27 cellular contexts compared by ENCODE assay signal in genomic region chr2:75551434-75551833, GRCh38. TPM values are rescaled to one million over a fixed set of nuclear protein-coding genes. Genes with fewer than 3 reads are reported as not detected.
"Had no signal": no experiment of that assay in that cellular context is flagged by ENCODE, and none has a peak within 500 bp of the region (broad histone marks: within the 10 kb centered on the region; RNA-seq: fewer than 3 reads in every experiment).

No MANE protein-coding gene starts in this region.

- ATAC-seq: naive thymus-derived CD4-positive, alpha-beta T cell; natural killer cell; pancreas; psoas muscle; right cardiac atrium; sciatic nerve; stimulated activated effector memory CD8-positive, alpha-beta T cell treated with anti-CD3 and anti-CD28 coated beads, Interleukin-12 subunit alpha, Interleukin-12 subunit beta, amount 100 ng/mL, for 72 hours; stimulated activated naive B cell treated with anti-CD40 and anti-IgM and Interleukin-4, amounts not matched to agents 10 μg/mL and 1 μg/mL and 100 μg/mL, for 72 hours had no signal

- H3K9ac ChIP-seq: neural progenitor cell had no signal

- H3K27me3 ChIP-seq: neural progenitor cell, pancreas, spleen, thyroid gland, tibial nerve, upper lobe of left lung, vagina had no signal

- H3K4me1 ChIP-seq: psoas muscle, spleen, stomach, thyroid gland, tibial nerve, vagina had no signal

- H3K27ac ChIP-seq: neural progenitor cell, pancreas, psoas muscle, skin epidermis, spleen, stomach, thoracic aorta, thyroid gland, tibial nerve, upper lobe of left lung, vagina had no signal

- H3K9me3 ChIP-seq: pancreas, psoas muscle, spleen, stomach, thoracic aorta, thyroid gland, tibial nerve, upper lobe of left lung, vagina had no signal

- H2AFZ ChIP-seq: neural progenitor cell had no signal

- DNase-seq: naive thymus-derived CD4-positive, alpha-beta T cell; natural killer cell; occipital lobe; pancreas; posterior cingulate gyrus; psoas muscle; right cardiac atrium; spleen; stimulated activated CD4-positive, alpha-beta T cell treated with anti-CD3 and anti-CD28 coated beads, Interleukin-12 subunit alpha, Interleukin-12 subunit beta, amount 100 ng/mL, for 4 hours; stimulated activated CD4-positive, alpha-beta T cell treated with anti-CD3 and anti-CD28 coated beads, Interleukin-2, amount 100 ng/mL, for 24 hours; stimulated activated CD4-positive, alpha-beta T cell treated with anti-CD3 and anti-CD28 coated beads, Interleukin-2, amount 100 ng/mL, for 48 hours; stimulated activated CD4-positive, alpha-beta T cell treated with anti-CD3 and anti-CD28 coated beads, Interleukin-4, amount 100 ng/mL, for 24 hours; stimulated activated naive B cell treated with anti-CD40 and anti-IgM and Interleukin-4, amounts not matched to agents 10 μg/mL and 1 μg/mL and 100 μg/mL, for 72 hours; stimulated activated naive CD4-positive, alpha-beta T cell treated with Interleukin-2 at 50 U/mL for 16 hours; stomach; thyroid gland; upper lobe of left lung had no signal

- FAIRE-seq: pancreas, urothelium cell line had no signal

- H3K4me2 ChIP-seq: neural progenitor cell, smooth muscle cell had no signal

- H3K4me3 ChIP-seq: neural progenitor cell, pancreas, psoas muscle, skin epidermis, smooth muscle cell, spleen, stomach, thoracic aorta, thyroid gland, tibial nerve, upper lobe of left lung, vagina had no signal

- H3K36me3 ChIP-seq: neural progenitor cell, pancreas, spleen, stomach, thoracic aorta, thyroid gland, tibial nerve, upper lobe of left lung, vagina had no signal

RNA-seq across cellular contexts. Expression of gene EVA1A, which starts 9.3 kb away (rescaled TPM):
- total RNA-seq: natural killer cell, vagina had no signal
- polyA plus RNA-seq: neural cell had no signal
